ENCODE assay signal across 16 cellular contexts in genomic region chrX:829145-829544, GRCh38.
DNase-seq lines count a peak whose midpoint lies in the region; ATAC-seq, FAIRE-seq and TF ChIP-seq lines count a peak whose summit lies in the region.
"Had no signal": no experiment of that assay in that cellular context is flagged by ENCODE, and none has a peak within 500 bp of the region (broad histone marks: within the 10 kb centered on the region; RNA-seq: fewer than 3 reads in every experiment).

No MANE protein-coding gene starts in this region.

- 41% methylated on average over 3 of the region's 3 CpGs for WGBS in mammary epithelial cell (ENCODE audit: low coverage, missing lambda C conversion rate)
- WGBS in GM12878 (ENCODE audit: insufficient coverage, insufficient replicate concordance, low lambda C conversion rate, missing lambda C conversion rate), result 26% methylated on average over 3 of the region's 3 CpGs
- 74 to 83% (median 81%) methylated on average over 3 of the region's 3 CpGs for WGBS in stomach, 5 donors

- no peak for TF ChIP-seq RAD21 in GM12878 (IDR thresholded peaks at IDR 0.05; ENCODE audit: insufficient read depth, low read depth, low read length)

- no peak overlapping the region for H3K9ac ChIP-seq in mammary epithelial cell (ENCODE audit: insufficient read depth, low read length)
- H3K9ac ChIP-seq in GM12878 (ENCODE audit: control insufficient read depth, insufficient read depth, low read length), result no peak overlapping the region
- H3K9ac ChIP-seq in subcutaneous abdominal adipose tissue (ENCODE audit: low read length in 5 of 5), result no peak overlapping the region
- H3K9ac ChIP-seq: BLaER1 treated with 17β-estradiol and CSF1 and Interleukin-3, amounts not matched to agents 10 nM and 100 nM had no signal

- in situ Hi-C loops in mammary epithelial cell (cut with MboI; ENCODE audit: low sequenced_read_pairs in 2 of 2) (no loop called here), GM12878 (cut with MboI) (no loop called here), HAP-1 (cut with MboI; ENCODE audit: low sequenced_read_pairs) (no loop called here)

- H3K36me3 Mint-ChIP-seq in MCF 10A (ENCODE audit: insufficient read depth, unreplicated experiment) (no peaks in the 10 kb centered on the region), nephron progenitor cell (ENCODE audit: low read depth) (no peaks in the 10 kb centered on the region)
- H3K36me3 Mint-ChIP-seq: CD4-positive, CD25-positive, alpha-beta regulatory T cell had no signal

- H3K27ac Mint-ChIP-seq in MCF 10A (ENCODE audit: low read depth, unreplicated experiment), result peak overlapping the region; percentile 86
- peak overlapping the region; percentile 78 for H3K27ac Mint-ChIP-seq in nephron progenitor cell
- H3K27ac Mint-ChIP-seq: CD4-positive, CD25-positive, alpha-beta regulatory T cell had no signal

- CTCF ChIA-PET in MCF 10A (lab: Yijun Ruan, JAX) (no interaction called here), mammary epithelial cell (lab: Charles Lee; ENCODE audit: low non-redundant PET) (no interaction called here), GM12878 (lab: Yijun Ruan, JAX) (no interaction called here)

- H3K4me1 Mint-ChIP-seq in MCF 10A (ENCODE audit: insufficient read depth, unreplicated experiment), result peaks cover 5% of the 10 kb centered on the region
- peaks cover 13% of the 10 kb centered on the region for H3K4me1 Mint-ChIP-seq in nephron progenitor cell
- H3K4me1 Mint-ChIP-seq: CD4-positive, CD25-positive, alpha-beta regulatory T cell had no signal

- BruUV-seq in MCF 10A (replicated peaks; lab: Mats Ljungman, UMichigan), result no TSS peak
- no TSS peak for BruUV-seq in mammary epithelial cell (replicated peaks; lab: Mats Ljungman, UMichigan)
- no TSS peak for BruUV-seq in GM12878 (replicated peaks; lab: Mats Ljungman, UMichigan)

- DNase-seq in MCF 10A (ENCODE audit: unreplicated experiment) (no peak), mammary epithelial cell (no peak), GM12878 (ENCODE audit: low read depth, low spot score) (no peak), nephron progenitor cell (no peak), HAP-1 (ENCODE audit: low spot score in 2 of 2) (no peak), stomach (no peak), OCI-M2 (lab: John Stamatoyannopoulos, UW; ENCODE audit: unreplicated experiment) (no peak)
- DNase-seq: 8988T; ACHN; CD4-positive, CD25-positive, alpha-beta regulatory T cell; DMS53; HCEC 1CT had no signal

- H3K4me1 ChIP-seq in mammary epithelial cell (ENCODE audit: insufficient read depth, low read length), result no peaks in the 10 kb centered on the region
- H3K4me1 ChIP-seq in GM12878 (ENCODE audit: control insufficient read depth, insufficient read depth, low read length), result no peaks in the 10 kb centered on the region
- H3K4me1 ChIP-seq in subcutaneous abdominal adipose tissue (ENCODE audit: control insufficient read depth in 5 of 5, insufficient read depth in 5 of 5, low read length in 5 of 5), result peaks cover 0 to 5% (median 4%) of the 10 kb centered on the region in 5 donors
- no peaks in the 10 kb centered on the region for H3K4me1 ChIP-seq in HAP-1
- H3K4me1 ChIP-seq in stomach, result no peaks in the 10 kb centered on the region
- H3K4me1 ChIP-seq: BLaER1 treated with 17β-estradiol and CSF1 and Interleukin-3, amounts not matched to agents 10 nM and 100 nM had no signal

- TF ChIP-seq EP300 in GM12878 (IDR thresholded peaks at IDR 0.05; ENCODE audit: borderline replicate concordance in 1 of 2, control insufficient read depth in 1 of 2, low read depth in 2 of 2, low read length in 2 of 2) (no peak), stomach (IDR thresholded peaks at IDR 0.05) (no peak)

- no peak overlapping the region for H3K4me3 Mint-ChIP-seq in MCF 10A (ENCODE audit: unreplicated experiment)
- H3K4me3 Mint-ChIP-seq in nephron progenitor cell, result no peak overlapping the region

- TF ChIP-seq POLR2A in GM12878 (IDR thresholded peaks at IDR 0.05; ENCODE audit: low read depth, low read length), result no peak
- no peak for TF ChIP-seq POLR2A in stomach (IDR thresholded peaks at IDR 0.05)

- H3K27me3 ChIP-seq in mammary epithelial cell (ENCODE audit: insufficient read depth, low read length), result no peaks in the 10 kb centered on the region
- H3K27me3 ChIP-seq in GM12878 (replicated peaks in 1 of 2; ENCODE audit: control insufficient read depth in 2 of 2, insufficient read depth in 2 of 2, low read length in 1 of 2), result no peaks in the 10 kb centered on the region
- no peaks in the 10 kb centered on the region for H3K27me3 ChIP-seq in subcutaneous abdominal adipose tissue (ENCODE audit: control insufficient read depth in 5 of 5, insufficient read depth in 4 of 5, low read length in 5 of 5)
- H3K27me3 ChIP-seq in HAP-1 (ENCODE audit: low read depth), result no peaks in the 10 kb centered on the region
- no peaks in the 10 kb centered on the region for H3K27me3 ChIP-seq in stomach
- H3K27me3 ChIP-seq: BLaER1 treated with 17β-estradiol and CSF1 and Interleukin-3, amounts not matched to agents 10 nM and 100 nM had no signal

- dilution Hi-C loops in mammary epithelial cell (cut with HindIII; ENCODE audit: low sequenced_read_pairs), result no loop called here

- H3K27me3 Mint-ChIP-seq in MCF 10A (ENCODE audit: insufficient read depth, unreplicated experiment) (no peaks in the 10 kb centered on the region), nephron progenitor cell (ENCODE audit: low read depth, poor library complexity) (peaks cover 12% of the 10 kb centered on the region)
- H3K27me3 Mint-ChIP-seq: CD4-positive, CD25-positive, alpha-beta regulatory T cell had no signal

- no peak for TF ChIP-seq CTCF in MCF 10A (IDR thresholded peaks at IDR 0.05; ENCODE audit: unreplicated experiment)
- TF ChIP-seq CTCF in mammary epithelial cell (conservative IDR thresholded peaks at IDR 0.05 in 1 of 2, IDR thresholded peaks at IDR 0.05 in 1 of 2; ENCODE audit: extremely low read depth in 1 of 2, insufficient read depth in 1 of 2, low read depth in 1 of 2, low read length in 2 of 2), result no peak
- TF ChIP-seq CTCF in GM12878 (IDR thresholded peaks at IDR 0.05 in 2 of 3, conservative IDR thresholded peaks at IDR 0.05 in 1 of 3; ENCODE audit: control insufficient read depth in 2 of 3, extremely low read depth in 1 of 3, insufficient read depth in 1 of 3, low read depth in 3 of 3, low read length in 3 of 3), result no peak
- TF ChIP-seq CTCF in nephron progenitor cell (IDR thresholded peaks at IDR 0.05), result no peak
- no peak for TF ChIP-seq CTCF in stomach (IDR thresholded peaks at IDR 0.05)

- H3K9me3 Mint-ChIP-seq in MCF 10A (ENCODE audit: unreplicated experiment) (no peaks in the 10 kb centered on the region), nephron progenitor cell (peaks cover 29% of the 10 kb centered on the region)

- H3K4me3 ChIP-seq in mammary epithelial cell (replicated peaks in 1 of 3; ENCODE audit: insufficient read depth in 1 of 3, low read depth in 2 of 3, low read length in 3 of 3), result no peak overlapping the region
- H3K4me3 ChIP-seq in GM12878, result no peak overlapping the region
- H3K4me3 ChIP-seq in subcutaneous abdominal adipose tissue (ENCODE audit: low read depth in 1 of 5, low read length in 5 of 5), result no peak overlapping the region
- no peak overlapping the region for H3K4me3 ChIP-seq in HAP-1
- H3K4me3 ChIP-seq in stomach, result no peak overlapping the region
- H3K4me3 ChIP-seq: BLaER1 treated with 17β-estradiol and CSF1 and Interleukin-3, amounts not matched to agents 10 nM and 100 nM had no signal

- no peaks in the 10 kb centered on the region for H4K20me1 ChIP-seq in mammary epithelial cell (ENCODE audit: insufficient read depth, low read length)
- no peaks in the 10 kb centered on the region for H4K20me1 ChIP-seq in GM12878 (ENCODE audit: control insufficient read depth, insufficient read depth)
- H4K20me1 ChIP-seq: BLaER1 treated with 17β-estradiol and CSF1 and Interleukin-3, amounts not matched to agents 10 nM and 100 nM had no signal

- peaks cover 13% of the 10 kb centered on the region for H3K9me3 ChIP-seq in mammary epithelial cell (replicated peaks; ENCODE audit: insufficient read depth, low read length)
- H3K9me3 ChIP-seq in GM12878 (replicated peaks; ENCODE audit: control insufficient read depth, insufficient read depth, low read length), result no peaks in the 10 kb centered on the region; the same call in 2 of the 3 replicates
- peaks cover 0 to 15% (median 0%) of the 10 kb centered on the region in 5 donors for H3K9me3 ChIP-seq in subcutaneous abdominal adipose tissue (ENCODE audit: control insufficient read depth in 5 of 5, low read length in 5 of 5)
- H3K9me3 ChIP-seq in HAP-1, result no peaks in the 10 kb centered on the region
- peaks cover 0 to 42% (median 19%) of the 10 kb centered on the region in 4 donors for H3K9me3 ChIP-seq in stomach

- H3K79me2 ChIP-seq in mammary epithelial cell (ENCODE audit: insufficient read depth, low read length), result no peaks in the 10 kb centered on the region
- no peaks in the 10 kb centered on the region for H3K79me2 ChIP-seq in GM12878 (ENCODE audit: control insufficient read depth, insufficient read depth, low read length)

- H2AFZ ChIP-seq in mammary epithelial cell (ENCODE audit: low read depth, low read length) (no peak overlapping the region), GM12878 (ENCODE audit: control insufficient read depth, low read depth, low read length) (no peak overlapping the region)

- H3K36me3 ChIP-seq in mammary epithelial cell (ENCODE audit: insufficient read depth, low read length) (no peaks in the 10 kb centered on the region), GM12878 (ENCODE audit: control insufficient read depth in 2 of 2, insufficient read depth in 2 of 2, low read length in 1 of 2) (no peaks in the 10 kb centered on the region), subcutaneous abdominal adipose tissue (ENCODE audit: control insufficient read depth in 5 of 5, insufficient read depth in 5 of 5, low read length in 5 of 5) (no peaks in the 10 kb centered on the region), HAP-1 (replicated peaks) (no peaks in the 10 kb centered on the region), stomach (no peaks in the 10 kb centered on the region)
- H3K36me3 ChIP-seq: BLaER1 treated with 17β-estradiol and CSF1 and Interleukin-3, amounts not matched to agents 10 nM and 100 nM had no signal

- H3K4me2 ChIP-seq in mammary epithelial cell (ENCODE audit: insufficient read depth, low read depth, low read length), result no peak overlapping the region
- no peak overlapping the region for H3K4me2 ChIP-seq in GM12878 (ENCODE audit: control insufficient read depth, insufficient read depth)
- H3K4me2 ChIP-seq: BLaER1 treated with 17β-estradiol and CSF1 and Interleukin-3, amounts not matched to agents 10 nM and 100 nM had no signal

- POLR2A ChIA-PET in MCF 10A (lab: Yijun Ruan, JAX), result no interaction called here
- POLR2A ChIA-PET in GM12878 (lab: Charles Lee), result no interaction called here

- no peak for ATAC-seq in GM12878

- RAD21 ChIA-PET in GM12878 (lab: Charles Lee; ENCODE audit: unreplicated experiment), result no interaction called here

- SMC1A ChIA-PET in GM12878 (lab: Charles Lee; ENCODE audit: uncharacterized antibody, unreplicated experiment), result no interaction called here

- no peak for FAIRE-seq in GM12878 (lab: Jason Lieb, UNC)
- FAIRE-seq: H1 had no signal

- intact Hi-C loops in MCF 10A (cut with micrococcal nuclease) (no loop called here), mammary epithelial cell (cut with micrococcal nuclease) (no loop called here), GM12878 (cut with micrococcal nuclease; ENCODE audit: unreplicated experiment) (no loop called here), stomach (cut with DNase I; ENCODE audit: low total_unique reads) (no loop called here)

- H3K27ac ChIP-seq in mammary epithelial cell (ENCODE audit: insufficient read depth, low read depth, low read length) (no peak overlapping the region), GM12878 (ENCODE audit: control insufficient read depth, insufficient read depth) (no peak overlapping the region), subcutaneous abdominal adipose tissue (ENCODE audit: low read depth, low read length) (peak overlapping the region; percentile 67), stomach (no peak overlapping the region)
- H3K27ac ChIP-seq: BLaER1 treated with 17β-estradiol and CSF1 and Interleukin-3, amounts not matched to agents 10 nM and 100 nM; HL-60 had no signal
